ENCODE assay signal across 9 cellular contexts in genomic region chr20:46562373-46563169, GRCh38. TPM values are rescaled to one million over a fixed set of nuclear protein-coding genes. Genes with fewer than 3 reads are reported as not detected.
DNase-seq lines count a peak whose midpoint lies in the region; TF ChIP-seq lines count a peak whose summit lies in the region.
"Had no signal": no experiment of that assay in that cellular context is flagged by ENCODE, and none has a peak within 500 bp of the region (broad histone marks: within the 10 kb centered on the region; RNA-seq: fewer than 3 reads in every experiment).

No MANE protein-coding gene starts in this region.

- no peak overlapping the region for H3K9ac ChIP-seq in HUES6 (ENCODE audit: low read length)
- H3K9ac ChIP-seq in stomach smooth muscle (ENCODE audit: low read length in 2 of 2): peak overlapping the region; percentile 42 to 46

- H3K27me3 Mint-ChIP-seq in activated T-helper 2 cell treated with anti-CD3 and anti-CD28 coated beads, Interferon-gamma antibody, Interleukin-2, Interleukin-4, amounts not matched to agents 10 μg/mL and 5 μg/mL and 100 μg/mL, durations not matched to agents 14 hours and 24 hours and 36 hours (ENCODE audit: low read depth): peaks cover 3% of the 10 kb centered on the region
- H3K27me3 Mint-ChIP-seq in neural crest cell (ENCODE audit: low read depth): no peaks in the 10 kb centered on the region

- no peak overlapping the region for H3K27ac Mint-ChIP-seq in activated T-helper 2 cell treated with anti-CD3 and anti-CD28 coated beads, Interferon-gamma antibody, Interleukin-2, Interleukin-4, amounts not matched to agents 10 μg/mL and 5 μg/mL and 100 μg/mL, durations not matched to agents 14 hours and 24 hours and 36 hours
- no peak overlapping the region for H3K27ac Mint-ChIP-seq in neural crest cell (ENCODE audit: unreplicated experiment)

- H3K36me3 Mint-ChIP-seq in activated T-helper 2 cell treated with anti-CD3 and anti-CD28 coated beads, Interferon-gamma antibody, Interleukin-2, Interleukin-4, amounts not matched to agents 10 μg/mL and 5 μg/mL and 100 μg/mL, durations not matched to agents 14 hours and 24 hours and 36 hours (ENCODE audit: low read depth): no peaks in the 10 kb centered on the region
- no peaks in the 10 kb centered on the region for H3K36me3 Mint-ChIP-seq in neural crest cell (ENCODE audit: low read depth)

- H3K27ac ChIP-seq in HUES6 (ENCODE audit: low read depth, low read length) (peak overlapping the region; percentile 28; the same call in 1 of the 2 replicates), stomach smooth muscle (ENCODE audit: low read length) (peak overlapping the region; percentile 41)

- H3K4me1 ChIP-seq in HUES6 (ENCODE audit: control insufficient read depth, insufficient read depth, low read length) (peaks cover 21% of the 10 kb centered on the region), stomach smooth muscle (ENCODE audit: control insufficient read depth, insufficient read depth, low read length) (peaks cover 16% of the 10 kb centered on the region)

- intact Hi-C loops in activated T-helper 2 cell treated with anti-CD3 and anti-CD28 coated beads, Interferon-gamma antibody, Interleukin-2, Interleukin-4, amounts not matched to agents 10 μg/mL and 5 μg/mL and 100 μg/mL, durations not matched to agents 14 hours and 24 hours and 36 hours (cut with micrococcal nuclease): loop anchor here (1.0 to 5.0 kb wide), 2 partner anchors 17 to 40 kb away; no protein-coding TSS in a partner anchor

- H3K4me3 Mint-ChIP-seq in activated T-helper 2 cell treated with anti-CD3 and anti-CD28 coated beads, Interferon-gamma antibody, Interleukin-2, Interleukin-4, amounts not matched to agents 10 μg/mL and 5 μg/mL and 100 μg/mL, durations not matched to agents 14 hours and 24 hours and 36 hours (ENCODE audit: low read depth): no peak overlapping the region
- no peak overlapping the region for H3K4me3 Mint-ChIP-seq in neural crest cell

- H3K9me3 ChIP-seq in HUES6 (ENCODE audit: control insufficient read depth, insufficient read depth, low read depth, low read length): no peaks in the 10 kb centered on the region
- H3K9me3 ChIP-seq in stomach smooth muscle (ENCODE audit: control insufficient read depth in 2 of 2, low read length in 2 of 2): no peaks in the 10 kb centered on the region

- peak; percentile 80 for TF ChIP-seq CTCF in GM06990 (IDR thresholded peaks at IDR 0.05; ENCODE audit: insufficient read depth, low read length, poor library complexity, severe bottlenecking)
- peak; percentile 83 for TF ChIP-seq CTCF in foreskin fibroblast (IDR thresholded peaks at IDR 0.05; ENCODE audit: low read depth, low read length)
- TF ChIP-seq CTCF in neural crest cell (conservative IDR thresholded peaks at IDR 0.05): peak; percentile 96

- H3K27me3 ChIP-seq in GM06990 (replicated peaks; ENCODE audit: control insufficient read depth, insufficient read depth, low read length) (no peaks in the 10 kb centered on the region; the same call in 1 of the 2 replicates), HUES6 (ENCODE audit: control insufficient read depth, insufficient read depth, low read length) (no peaks in the 10 kb centered on the region), stomach smooth muscle (ENCODE audit: control insufficient read depth in 1 of 2, insufficient read depth in 2 of 2, low read length in 2 of 2) (no peaks in the 10 kb centered on the region)

- peaks cover 34% of the 10 kb centered on the region for H3K4me1 Mint-ChIP-seq in activated T-helper 2 cell treated with anti-CD3 and anti-CD28 coated beads, Interferon-gamma antibody, Interleukin-2, Interleukin-4, amounts not matched to agents 10 μg/mL and 5 μg/mL and 100 μg/mL, durations not matched to agents 14 hours and 24 hours and 36 hours (ENCODE audit: low read depth)
- H3K4me1 Mint-ChIP-seq in neural crest cell: no peaks in the 10 kb centered on the region

- H3K4me3 ChIP-seq in GM06990 (replicated peaks; ENCODE audit: low read depth, low read length): peak overlapping the region; percentile 60
- H3K4me3 ChIP-seq in HUES6 (ENCODE audit: low read depth, low read length): peak overlapping the region; percentile 42
- peak overlapping the region; percentile 14 to 34 for H3K4me3 ChIP-seq in foreskin fibroblast (ENCODE audit: low read depth in 1 of 2, low read length in 2 of 2)
- peak overlapping the region; percentile 58 to 72 for H3K4me3 ChIP-seq in stomach smooth muscle (ENCODE audit: low read length in 2 of 2)

- no peaks in the 10 kb centered on the region for H3K9me3 Mint-ChIP-seq in activated T-helper 2 cell treated with anti-CD3 and anti-CD28 coated beads, Interferon-gamma antibody, Interleukin-2, Interleukin-4, amounts not matched to agents 10 μg/mL and 5 μg/mL and 100 μg/mL, durations not matched to agents 14 hours and 24 hours and 36 hours
- H3K9me3 Mint-ChIP-seq in neural crest cell: no peaks in the 10 kb centered on the region

- H3K36me3 ChIP-seq in GM06990 (ENCODE audit: control insufficient read depth, insufficient read depth, low read length) (no peaks in the 10 kb centered on the region), HUES6 (ENCODE audit: control insufficient read depth, insufficient read depth, low read length) (no peaks in the 10 kb centered on the region), stomach smooth muscle (ENCODE audit: control insufficient read depth in 2 of 2, insufficient read depth in 2 of 2, low read length in 2 of 2) (no peaks in the 10 kb centered on the region)

- DNase-seq in GM06990 (ENCODE audit: extremely low read depth, insufficient read length) (no peak), RPMI7951 (ENCODE audit: low read depth) (peak; percentile 76), foreskin fibroblast (peak; percentile 47 to 83), neural crest cell (ENCODE audit: low read depth, low spot score) (peak; percentile 79), DMS114 treated with DMSO at 0.1 percent for 48 hours (lab: John Stamatoyannopoulos, UW; ENCODE audit: unreplicated experiment) (no peak)
- DNase-seq in activated T-helper 2 cell treated with anti-CD3 and anti-CD28 coated beads, Interferon-gamma antibody, Interleukin-2, Interleukin-4, amounts not matched to agents 10 μg/mL and 5 μg/mL and 100 μg/mL, durations not matched to agents 14 hours and 24 hours and 36 hours (ENCODE audit: low spot score): peak; percentile 51

RNA-seq across cellular contexts. Expression of gene OCSTAMP, which starts 12.1 kb away (rescaled TPM):
- not detected in 2 replicates for total RNA-seq in RPMI7951 (2014; rRNA removed; shearing (Covaris generic))
- total RNA-seq in activated T-helper 2 cell treated with anti-CD3 and anti-CD28 coated beads, Interferon-gamma antibody, Interleukin-2, Interleukin-4, amounts not matched to agents 10 μg/mL and 5 μg/mL and 100 μg/mL, durations not matched to agents 14 hours and 24 hours and 36 hours: not detected in 2 replicates
- 0.14 and 0.26 TPM in 2 replicates for total RNA-seq in neural crest cell
- total RNA-seq: urinary bladder had no signal

RNA-seq across cellular contexts. Expression of gene ZNF334, which starts 49.2 kb away (rescaled TPM):
- total RNA-seq in RPMI7951 (2014; rRNA removed; shearing (Covaris generic)): not detected in 2 replicates
- 1.2 and 1.4 TPM in 2 replicates for total RNA-seq in activated T-helper 2 cell treated with anti-CD3 and anti-CD28 coated beads, Interferon-gamma antibody, Interleukin-2, Interleukin-4, amounts not matched to agents 10 μg/mL and 5 μg/mL and 100 μg/mL, durations not matched to agents 14 hours and 24 hours and 36 hours
- total RNA-seq in neural crest cell: 21.0 and 21.4 TPM in 2 replicates

Comparison
In these comparisons a context has a peak if more than half of its experiments do, and no peak if none do; other contexts are left out.
1. DNase-seq: peak in RPMI7951 (single experiment), activated T-helper 2 cell treated with anti-CD3 and anti-CD28 coated beads, Interferon-gamma antibody, Interleukin-2, Interleukin-4, amounts not matched to agents 10 μg/mL and 5 μg/mL and 100 μg/mL, durations not matched to agents 14 hours and 24 hours and 36 hours (single experiment), foreskin fibroblast (2 of 2) and neural crest cell (single experiment); none in GM06990 (single experiment) and DMS114 treated with DMSO at 0.1 percent for 48 hours (single experiment).
2. Peak in every context shown above with its lines, with median percentiles within 50 percentile points of each other: H3K4me3 ChIP-seq and CTCF ChIP-seq.